Comparison of ENCODE assay signal across 17 cellular contexts in genomic region chr5:56176155-56176798, GRCh38. TPM values are rescaled to one million over a fixed set of nuclear protein-coding genes. Genes with fewer than 3 reads are reported as not detected.
A peak's percentile ranks its signal among the peaks of the same experiment; 100 is the strongest.
DNase-seq lines count a peak whose midpoint lies in the region; ATAC-seq, FAIRE-seq and TF ChIP-seq lines count a peak whose summit lies in the region.
"Had no signal": no experiment of that assay in that cellular context is flagged by ENCODE, and none has a peak within 500 bp of the region (broad histone marks: within the 10 kb centered on the region; RNA-seq: fewer than 3 reads in every experiment).

No MANE protein-coding gene starts in this region.

- H3K4me3 ChIP-seq in endothelial cell of umbilical vein (replicated peaks in 1 of 3; ENCODE audit: insufficient read depth in 1 of 3, low read depth in 1 of 3, low read length in 3 of 3) = no peak overlapping the region
- no peak overlapping the region for H3K4me3 ChIP-seq in lung
- peak overlapping the region in 2 of 5 donors; percentile 14 to 31 for H3K4me3 ChIP-seq in subcutaneous abdominal adipose tissue (ENCODE audit: low read depth in 1 of 5, low read length in 5 of 5)
- H3K4me3 ChIP-seq: hepatocyte had no signal

- H3K9me3 ChIP-seq in endothelial cell of umbilical vein (replicated peaks; ENCODE audit: control insufficient read depth, insufficient read depth, low read length) = no peaks in the 10 kb centered on the region
- no peaks in the 10 kb centered on the region for H3K9me3 ChIP-seq in lung (ENCODE audit: control insufficient read depth in 2 of 2, insufficient read depth in 1 of 2, low read length in 1 of 2)
- H3K9me3 ChIP-seq in subcutaneous abdominal adipose tissue (ENCODE audit: control insufficient read depth in 5 of 5, low read length in 5 of 5) = no peaks in the 10 kb centered on the region
- no peaks in the 10 kb centered on the region for H3K9me3 ChIP-seq in CD4-positive, alpha-beta T cell (ENCODE audit: control insufficient read depth, low read length)

- intact Hi-C loops in endothelial cell of umbilical vein (cut with micrococcal nuclease) = no loop called here
- intact Hi-C loops in CD4-positive, alpha-beta T cell (cut with DNase I, micrococcal nuclease) = no loop called here

- no peak for TF ChIP-seq POLR2A in endothelial cell of umbilical vein (IDR thresholded peaks at IDR 0.05; ENCODE audit: low read depth, low read length)

- no peaks in the 10 kb centered on the region for H3K79me2 ChIP-seq in endothelial cell of umbilical vein (ENCODE audit: control insufficient read depth, insufficient read depth, low read length)
- H3K79me2 ChIP-seq: hepatocyte had no signal

- no peak for TF ChIP-seq CTCF in endothelial cell of umbilical vein (IDR thresholded peaks at IDR 0.05; ENCODE audit: extremely low read depth in 1 of 2, insufficient read depth in 1 of 2, low read depth in 1 of 2, low read length in 2 of 2)
- no peak for TF ChIP-seq CTCF in lung (IDR thresholded peaks at IDR 0.05; ENCODE audit: control extremely low read depth, extremely low read depth)
- no peak for TF ChIP-seq CTCF in CD4-positive, alpha-beta T cell (IDR thresholded peaks at IDR 0.05)

- peaks cover 29% of the 10 kb centered on the region for H3K4me1 ChIP-seq in endothelial cell of umbilical vein (ENCODE audit: control insufficient read depth, extremely low read depth, insufficient read depth, low read length)
- H3K4me1 ChIP-seq in lung (ENCODE audit: control insufficient read depth in 2 of 2, insufficient read depth in 2 of 2, low read length in 2 of 2) = peaks cover 0 to 8% of the 10 kb centered on the region in 2 donors
- H3K4me1 ChIP-seq in subcutaneous abdominal adipose tissue (ENCODE audit: control insufficient read depth in 5 of 5, insufficient read depth in 5 of 5, low read length in 5 of 5) = peaks cover 3 to 52% (median 37%) of the 10 kb centered on the region in 5 donors

- peaks cover 15% of the 10 kb centered on the region for H3K4me1 Mint-ChIP-seq in CD4-positive, alpha-beta T cell (ENCODE audit: low read depth)
- H3K4me1 Mint-ChIP-seq: stimulated activated memory B cell treated with anti-CD40 and anti-IgM and Interleukin-4, amounts not matched to agents 10 μg/mL and 1 μg/mL and 100 μg/mL, for 72 hours had no signal

- H2AFZ ChIP-seq in endothelial cell of umbilical vein (ENCODE audit: low read depth, low read length) = no peak overlapping the region
- H2AFZ ChIP-seq: hepatocyte had no signal

- no peak overlapping the region for H3K27ac ChIP-seq in endothelial cell of umbilical vein (ENCODE audit: insufficient read depth, low read depth, low read length)
- peak overlapping the region in 1 of 2 donors; percentile 40 for H3K27ac ChIP-seq in lung (ENCODE audit: low read depth in 1 of 2, low read length in 1 of 2)
- peak overlapping the region; percentile 92 for H3K27ac ChIP-seq in subcutaneous abdominal adipose tissue (ENCODE audit: low read depth, low read length)
- no peak overlapping the region for H3K27ac ChIP-seq in CD4-positive, alpha-beta T cell (ENCODE audit: low read depth, low read length)

- no peaks in the 10 kb centered on the region for H3K36me3 ChIP-seq in endothelial cell of umbilical vein (ENCODE audit: control insufficient read depth in 2 of 2, extremely low read depth in 1 of 2, insufficient read depth in 2 of 2, low read length in 2 of 2)
- no peaks in the 10 kb centered on the region for H3K36me3 ChIP-seq in lung (ENCODE audit: control insufficient read depth in 2 of 2, insufficient read depth in 2 of 2, low read length in 2 of 2)
- H3K36me3 ChIP-seq in subcutaneous abdominal adipose tissue (ENCODE audit: control insufficient read depth in 5 of 5, insufficient read depth in 5 of 5, low read length in 5 of 5) = no peaks in the 10 kb centered on the region

- no peak overlapping the region for H3K4me3 Mint-ChIP-seq in CD4-positive, alpha-beta T cell
- H3K4me3 Mint-ChIP-seq: stimulated activated memory B cell treated with anti-CD40 and anti-IgM and Interleukin-4, amounts not matched to agents 10 μg/mL and 1 μg/mL and 100 μg/mL, for 72 hours had no signal

- H3K27me3 ChIP-seq in endothelial cell of umbilical vein (ENCODE audit: control insufficient read depth in 2 of 2, insufficient read depth in 2 of 2, low read length in 2 of 2) (no peaks in the 10 kb centered on the region), lung (ENCODE audit: control insufficient read depth, insufficient read depth) (no peaks in the 10 kb centered on the region), subcutaneous abdominal adipose tissue (ENCODE audit: control insufficient read depth in 5 of 5, insufficient read depth in 4 of 5, low read length in 5 of 5) (no peaks in the 10 kb centered on the region)
- H3K27me3 ChIP-seq in CD4-positive, alpha-beta T cell (ENCODE audit: control insufficient read depth, insufficient read depth, low read length) = no peaks in the 10 kb centered on the region
- H3K27me3 ChIP-seq: hepatocyte had no signal

- peak overlapping the region; percentile 54 for H3K4me2 ChIP-seq in endothelial cell of umbilical vein (ENCODE audit: insufficient read depth, low read length)

- peak; percentile 90 for DNase-seq in GM04504 (ENCODE audit: low read depth)
- no peak for DNase-seq in endothelial cell of umbilical vein (ENCODE audit: low read depth, low spot score)
- DNase-seq in lung (ENCODE audit: low spot score) = no peak
- DNase-seq in CD4-positive, alpha-beta T cell = no peak
- no peak for DNase-seq in urothelium cell line (ENCODE audit: low spot score)
- no peak for DNase-seq in NCI-H146 treated with DMSO at 0.1 percent for 48 hours (lab: John Stamatoyannopoulos, UW; ENCODE audit: unreplicated experiment)
- no peak for DNase-seq in NCI-H1694 treated with DMSO at 0.1 percent for 48 hours (lab: John Stamatoyannopoulos, UW)
- DNase-seq: activated CD4-positive, CD25-positive, alpha-beta regulatory T cell treated with anti-CD3 and anti-CD28 coated beads, Interleukin-2, amount 50 U/mL, for 72 hours; activated T-cell treated with anti-CD3 and anti-CD28 coated beads, Interleukin-2, amount 50 U/mL, for 1 hour; anterior cingulate cortex; effector CD4-positive, alpha-beta T cell; posterior cingulate gyrus; stimulated activated CD4-positive, alpha-beta T cell treated with anti-CD3 and anti-CD28 coated beads, Interleukin-4, amount 100 ng/mL, for 1 hour had no signal

- H3K36me3 Mint-ChIP-seq in CD4-positive, alpha-beta T cell (ENCODE audit: low read depth) = no peaks in the 10 kb centered on the region
- H3K36me3 Mint-ChIP-seq: stimulated activated memory B cell treated with anti-CD40 and anti-IgM and Interleukin-4, amounts not matched to agents 10 μg/mL and 1 μg/mL and 100 μg/mL, for 72 hours had no signal

- dilution Hi-C loops in endothelial cell of umbilical vein (cut with MboI; ENCODE audit: extremely low pct_ligation_motif_present, low sequenced_read_pairs) = no loop called here

- no peaks in the 10 kb centered on the region for H4K20me1 ChIP-seq in endothelial cell of umbilical vein (replicated peaks; ENCODE audit: control insufficient read depth, extremely low read depth, insufficient read depth, low read length)

- FAIRE-seq in endothelial cell of umbilical vein (lab: Jason Lieb, UNC) (no peak), urothelium cell line (lab: Jason Lieb, UNC) (no peak)

- H3K9me3 Mint-ChIP-seq in CD4-positive, alpha-beta T cell = no peaks in the 10 kb centered on the region
- H3K9me3 Mint-ChIP-seq: stimulated activated memory B cell treated with anti-CD40 and anti-IgM and Interleukin-4, amounts not matched to agents 10 μg/mL and 1 μg/mL and 100 μg/mL, for 72 hours had no signal

- WGBS in lung, 2 donors = 84 to 88% methylated on average over 6 of the region's 6 CpGs

- POLR2A ChIA-PET in endothelial cell of umbilical vein (lab: Charles Lee) = no interaction called here
- POLR2A ChIA-PET in CD4-positive, alpha-beta T cell (lab: Charles Lee) = no interaction called here

- ATAC-seq in lung (ENCODE audit: insufficient read depth, low FRiP score) = peak; percentile 59
- no peak for ATAC-seq in CD4-positive, alpha-beta T cell (ENCODE audit: poor library complexity)
- ATAC-seq: stimulated activated memory B cell treated with anti-CD40 and anti-IgM and Interleukin-4, amounts not matched to agents 10 μg/mL and 1 μg/mL and 100 μg/mL, for 72 hours had no signal

- no peak overlapping the region for H3K9ac ChIP-seq in endothelial cell of umbilical vein (replicated peaks; ENCODE audit: extremely low read depth, insufficient read depth, low read length)
- H3K9ac ChIP-seq in subcutaneous abdominal adipose tissue (ENCODE audit: low read length in 5 of 5) = peak overlapping the region in 1 of 5 donors; percentile 36

- CTCF ChIA-PET in endothelial cell of umbilical vein (lab: Charles Lee) = interaction anchor here (1.0 to 1.7 kb wide), 3 partner anchors 24 to 240 kb away, joined by 3 to 4 read pairs (median 3); no protein-coding TSS in a partner anchor
- CTCF ChIA-PET in CD4-positive, alpha-beta T cell (lab: Charles Lee) = no interaction called here

- no peaks in the 10 kb centered on the region for H3K27me3 Mint-ChIP-seq in CD4-positive, alpha-beta T cell

- no TSS peak for BruUV-seq in endothelial cell of umbilical vein (replicated peaks; lab: Mats Ljungman, UMichigan)

- H3K27ac Mint-ChIP-seq in CD4-positive, alpha-beta T cell = no peak overlapping the region
- H3K27ac Mint-ChIP-seq: stimulated activated memory B cell treated with anti-CD40 and anti-IgM and Interleukin-4, amounts not matched to agents 10 μg/mL and 1 μg/mL and 100 μg/mL, for 72 hours had no signal

- no peaks in the 10 kb centered on the region for H3K9me1 ChIP-seq in endothelial cell of umbilical vein (replicated peaks; ENCODE audit: control insufficient read depth, extremely low read depth, insufficient read depth, low read length)

TF ChIP-seq in endothelial cell of umbilical vein, 7 proteins besides CTCF, POLR2A, EP300 and RAD21 (continues in another document):
- no peak for TF ChIP-seq GATA2 (IDR thresholded peaks at IDR 0.05; ENCODE audit: insufficient read depth, insufficient read length, low read depth, low read length)
- TF ChIP-seq MAX (IDR thresholded peaks at IDR 0.05; ENCODE audit: insufficient read depth, insufficient read length) = no peak
- TF ChIP-seq FOS (IDR thresholded peaks at IDR 0.05; ENCODE audit: borderline replicate concordance, insufficient read depth, low read length) = no peak

RNA-seq across cellular contexts. Expression of gene ANKRD55, which starts 56.9 kb away (rescaled TPM):
- total RNA-seq in endothelial cell of umbilical vein = 1.2 and 2.1 TPM in 2 replicates
- 1.0 and 1.4 TPM in 2 replicates for polyA plus RNA-seq in endothelial cell of umbilical vein
- polyA plus RNA-seq in endothelial cell of umbilical vein (2011; cell fraction: cytosol; rRNA removed) = 1.4 and 1.7 TPM in 2 replicates
- 0.65 and 1.1 TPM in 2 replicates for polyA plus RNA-seq in endothelial cell of umbilical vein (2011; cell fraction: nucleus; rRNA removed)
- 0.47 and 1.5 TPM in 2 replicates for polyA plus RNA-seq in endothelial cell of umbilical vein (2012)
- polyA minus RNA-seq in endothelial cell of umbilical vein = 1.0 and 1.1 TPM in 2 replicates
- polyA minus RNA-seq in endothelial cell of umbilical vein (2011; cell fraction: cytosol; rRNA and poly(A)+ RNA removed) = not detected
- 0.67 and 0.91 TPM in 2 replicates for polyA minus RNA-seq in endothelial cell of umbilical vein (2011; cell fraction: nucleus; rRNA and poly(A)+ RNA removed)
- total RNA-seq in lung = under 1 TPM; 0.18 to 0.37 TPM
- under 1 TPM; 0.06 to 0.50 TPM for polyA plus RNA-seq in lung
- 10 to 100 TPM in 1 of 2 experiments, 1 to 10 TPM in 1; 9.7 to 10.2 TPM for total RNA-seq in CD4-positive, alpha-beta T cell
- total RNA-seq: mammary epithelial cell had no signal
- polyA plus RNA-seq: mammary epithelial cell had no signal
